1 cellular context compared by ENCODE assay signal in the genomic region with DNA sequence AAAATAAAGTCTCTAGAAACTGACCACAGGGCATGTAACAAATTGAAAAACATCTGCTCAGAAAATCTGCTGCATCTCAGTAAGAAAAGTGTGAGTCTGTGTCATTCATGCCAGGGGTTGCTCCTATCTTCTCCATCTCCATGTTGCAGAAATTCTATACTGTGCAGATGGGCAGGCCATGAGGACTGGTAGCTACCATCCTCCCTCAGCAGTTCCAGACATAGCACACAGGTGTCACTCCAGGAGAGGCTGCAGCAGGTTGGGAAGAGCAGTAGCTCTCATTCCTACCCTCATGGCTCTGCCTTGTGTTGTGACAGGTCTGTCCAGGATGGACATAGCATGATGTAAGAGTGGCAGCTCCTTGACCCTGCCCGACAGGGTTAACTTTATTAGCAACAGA.
TF ChIP-seq lines count a peak whose summit lies in the region.

No MANE protein-coding gene starts in this region.

TF ChIP-seq in K562, 482 proteins besides CTCF, POLR2A, EP300 and RAD21 (continued from another document):
- TF ChIP-seq, protein P1, sequence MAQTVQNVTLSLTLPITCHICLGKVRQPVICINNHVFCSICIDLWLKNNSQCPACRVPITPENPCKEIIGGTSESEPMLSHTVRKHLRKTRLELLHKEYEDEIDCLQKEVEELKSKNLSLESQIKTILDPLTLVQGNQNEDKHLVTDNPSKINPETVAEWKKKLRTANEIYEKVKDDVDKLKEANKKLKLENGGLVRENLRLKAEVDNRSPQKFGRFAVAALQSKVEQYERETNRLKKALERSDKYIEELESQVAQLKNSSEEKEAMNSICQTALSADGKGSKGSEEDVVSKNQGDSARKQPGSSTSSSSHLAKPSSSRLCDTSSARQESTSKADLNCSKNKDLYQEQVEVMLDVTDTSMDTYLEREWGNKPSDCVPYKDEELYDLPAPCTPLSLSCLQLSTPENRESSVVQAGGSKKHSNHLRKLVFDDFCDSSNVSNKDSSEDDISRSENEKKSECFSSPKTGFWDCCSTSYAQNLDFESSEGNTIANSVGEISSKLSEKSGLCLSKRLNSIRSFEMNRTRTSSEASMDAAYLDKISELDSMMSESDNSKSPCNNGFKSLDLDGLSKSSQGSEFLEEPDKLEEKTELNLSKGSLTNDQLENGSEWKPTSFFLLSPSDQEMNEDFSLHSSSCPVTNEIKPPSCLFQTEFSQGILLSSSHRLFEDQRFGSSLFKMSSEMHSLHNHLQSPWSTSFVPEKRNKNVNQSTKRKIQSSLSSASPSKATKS (CRISPR knock-in tag; IDR thresholded peaks at IDR 0.05), result no peak
- TF ChIP-seq, protein P2, sequence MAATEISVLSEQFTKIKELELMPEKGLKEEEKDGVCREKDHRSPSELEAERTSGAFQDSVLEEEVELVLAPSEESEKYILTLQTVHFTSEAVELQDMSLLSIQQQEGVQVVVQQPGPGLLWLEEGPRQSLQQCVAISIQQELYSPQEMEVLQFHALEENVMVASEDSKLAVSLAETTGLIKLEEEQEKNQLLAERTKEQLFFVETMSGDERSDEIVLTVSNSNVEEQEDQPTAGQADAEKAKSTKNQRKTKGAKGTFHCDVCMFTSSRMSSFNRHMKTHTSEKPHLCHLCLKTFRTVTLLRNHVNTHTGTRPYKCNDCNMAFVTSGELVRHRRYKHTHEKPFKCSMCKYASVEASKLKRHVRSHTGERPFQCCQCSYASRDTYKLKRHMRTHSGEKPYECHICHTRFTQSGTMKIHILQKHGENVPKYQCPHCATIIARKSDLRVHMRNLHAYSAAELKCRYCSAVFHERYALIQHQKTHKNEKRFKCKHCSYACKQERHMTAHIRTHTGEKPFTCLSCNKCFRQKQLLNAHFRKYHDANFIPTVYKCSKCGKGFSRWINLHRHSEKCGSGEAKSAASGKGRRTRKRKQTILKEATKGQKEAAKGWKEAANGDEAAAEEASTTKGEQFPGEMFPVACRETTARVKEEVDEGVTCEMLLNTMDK (IDR thresholded peaks at IDR 0.05; ENCODE audit: borderline replicate concordance, insufficient read depth, low read depth, low read length, poor library complexity, severe bottlenecking), result no peak
- TF ChIP-seq, protein P3, sequence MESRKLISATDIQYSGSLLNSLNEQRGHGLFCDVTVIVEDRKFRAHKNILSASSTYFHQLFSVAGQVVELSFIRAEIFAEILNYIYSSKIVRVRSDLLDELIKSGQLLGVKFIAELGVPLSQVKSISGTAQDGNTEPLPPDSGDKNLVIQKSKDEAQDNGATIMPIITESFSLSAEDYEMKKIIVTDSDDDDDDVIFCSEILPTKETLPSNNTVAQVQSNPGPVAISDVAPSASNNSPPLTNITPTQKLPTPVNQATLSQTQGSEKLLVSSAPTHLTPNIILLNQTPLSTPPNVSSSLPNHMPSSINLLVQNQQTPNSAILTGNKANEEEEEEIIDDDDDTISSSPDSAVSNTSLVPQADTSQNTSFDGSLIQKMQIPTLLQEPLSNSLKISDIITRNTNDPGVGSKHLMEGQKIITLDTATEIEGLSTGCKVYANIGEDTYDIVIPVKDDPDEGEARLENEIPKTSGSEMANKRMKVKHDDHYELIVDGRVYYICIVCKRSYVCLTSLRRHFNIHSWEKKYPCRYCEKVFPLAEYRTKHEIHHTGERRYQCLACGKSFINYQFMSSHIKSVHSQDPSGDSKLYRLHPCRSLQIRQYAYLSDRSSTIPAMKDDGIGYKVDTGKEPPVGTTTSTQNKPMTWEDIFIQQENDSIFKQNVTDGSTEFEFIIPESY (CRISPR knock-in tag; IDR thresholded peaks at IDR 0.05), result no peak
- TF ChIP-seq ZEB2 (IDR thresholded peaks at IDR 0.05) (no peak), ZNF561 (CRISPR knock-in tag; conservative IDR thresholded peaks at IDR 0.05) (no peak), ZFP1 (CRISPR knock-in tag; IDR thresholded peaks at IDR 0.05) (no peak)
- TF ChIP-seq, protein P4, sequence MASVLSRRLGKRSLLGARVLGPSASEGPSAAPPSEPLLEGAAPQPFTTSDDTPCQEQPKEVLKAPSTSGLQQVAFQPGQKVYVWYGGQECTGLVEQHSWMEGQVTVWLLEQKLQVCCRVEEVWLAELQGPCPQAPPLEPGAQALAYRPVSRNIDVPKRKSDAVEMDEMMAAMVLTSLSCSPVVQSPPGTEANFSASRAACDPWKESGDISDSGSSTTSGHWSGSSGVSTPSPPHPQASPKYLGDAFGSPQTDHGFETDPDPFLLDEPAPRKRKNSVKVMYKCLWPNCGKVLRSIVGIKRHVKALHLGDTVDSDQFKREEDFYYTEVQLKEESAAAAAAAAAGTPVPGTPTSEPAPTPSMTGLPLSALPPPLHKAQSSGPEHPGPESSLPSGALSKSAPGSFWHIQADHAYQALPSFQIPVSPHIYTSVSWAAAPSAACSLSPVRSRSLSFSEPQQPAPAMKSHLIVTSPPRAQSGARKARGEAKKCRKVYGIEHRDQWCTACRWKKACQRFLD (CRISPR knock-in tag; IDR thresholded peaks at IDR 0.05), result no peak
TF ChIP-seq in K562: peak in this region for 0.
